In the genomic region with DNA sequence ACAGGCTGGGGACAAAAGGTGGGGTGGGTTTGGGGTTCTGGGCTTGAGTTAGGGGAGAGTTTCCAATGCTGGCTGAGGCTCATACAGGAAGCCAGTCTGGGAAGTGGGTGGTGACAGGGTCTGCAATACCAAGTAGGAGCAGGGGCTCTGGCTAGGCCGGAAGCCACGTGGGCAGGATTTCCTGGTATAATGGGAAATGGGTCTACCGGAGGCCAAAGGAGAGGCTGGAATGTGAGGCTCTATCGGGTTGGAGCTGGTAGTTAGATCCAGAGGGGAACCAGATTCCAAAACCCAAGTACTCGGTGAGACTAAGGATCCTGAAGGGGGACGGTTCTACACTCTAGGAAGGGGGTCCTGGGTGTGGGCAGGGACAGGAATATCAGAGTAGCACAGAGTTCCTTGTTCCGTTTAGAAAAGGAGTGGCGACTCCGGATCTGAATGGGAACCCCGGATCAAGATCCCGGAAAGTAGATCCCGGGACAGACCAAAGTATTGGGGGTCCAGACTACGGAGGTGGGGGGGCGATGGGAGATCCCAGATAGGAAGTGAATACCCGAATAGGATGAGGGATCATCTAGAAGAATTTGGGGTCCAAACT, we compare ENCODE assay signal across 1 cellular context.
TF ChIP-seq lines count a peak whose summit lies in the region.

No MANE protein-coding gene starts in this region.

TF ChIP-seq in GM12878, 131 proteins besides CTCF, POLR2A, EP300 and RAD21:
- TF ChIP-seq CBX3 (IDR thresholded peaks at IDR 0.05; ENCODE audit: borderline replicate concordance, low read depth) = no peak
- TF ChIP-seq, protein P1, sequence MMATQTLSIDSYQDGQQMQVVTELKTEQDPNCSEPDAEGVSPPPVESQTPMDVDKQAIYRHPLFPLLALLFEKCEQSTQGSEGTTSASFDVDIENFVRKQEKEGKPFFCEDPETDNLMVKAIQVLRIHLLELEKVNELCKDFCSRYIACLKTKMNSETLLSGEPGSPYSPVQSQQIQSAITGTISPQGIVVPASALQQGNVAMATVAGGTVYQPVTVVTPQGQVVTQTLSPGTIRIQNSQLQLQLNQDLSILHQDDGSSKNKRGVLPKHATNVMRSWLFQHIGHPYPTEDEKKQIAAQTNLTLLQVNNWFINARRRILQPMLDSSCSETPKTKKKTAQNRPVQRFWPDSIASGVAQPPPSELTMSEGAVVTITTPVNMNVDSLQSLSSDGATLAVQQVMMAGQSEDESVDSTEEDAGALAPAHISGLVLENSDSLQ (IDR thresholded peaks at IDR 0.05) = no peak
- TF ChIP-seq ESRRA (IDR thresholded peaks at IDR 0.05; ENCODE audit: low read length) = no peak
- no peak for TF ChIP-seq POLR2AphosphoS5 (IDR thresholded peaks at IDR 0.05; ENCODE audit: low read length)
- TF ChIP-seq SMAD5 (IDR thresholded peaks at IDR 0.05; ENCODE audit: low read depth) = no peak
- no peak for TF ChIP-seq NRF1 (conservative IDR thresholded peaks at IDR 0.05; ENCODE audit: low read depth, low read length)
- no peak for TF ChIP-seq STAT1 (conservative IDR thresholded peaks at IDR 0.05)
- TF ChIP-seq ETV6 (conservative IDR thresholded peaks at IDR 0.05 in 1 of 2, IDR thresholded peaks at IDR 0.05 in 1 of 2; ENCODE audit: borderline replicate concordance in 1 of 2, low read depth in 1 of 2) = 0 out of 4 replicates have a peak, but pooled peaks of 1 of the 2 experiments have one; percentile 39
- no peak for TF ChIP-seq ASH2L (IDR thresholded peaks at IDR 0.05; ENCODE audit: borderline replicate concordance, low read depth)
- peak; percentile 39 for TF ChIP-seq IKZF1 (conservative IDR thresholded peaks at IDR 0.05)
- TF ChIP-seq SUZ12 (IDR thresholded peaks at IDR 0.05; ENCODE audit: unreplicated experiment) = no peak
